In the genomic region with DNA sequence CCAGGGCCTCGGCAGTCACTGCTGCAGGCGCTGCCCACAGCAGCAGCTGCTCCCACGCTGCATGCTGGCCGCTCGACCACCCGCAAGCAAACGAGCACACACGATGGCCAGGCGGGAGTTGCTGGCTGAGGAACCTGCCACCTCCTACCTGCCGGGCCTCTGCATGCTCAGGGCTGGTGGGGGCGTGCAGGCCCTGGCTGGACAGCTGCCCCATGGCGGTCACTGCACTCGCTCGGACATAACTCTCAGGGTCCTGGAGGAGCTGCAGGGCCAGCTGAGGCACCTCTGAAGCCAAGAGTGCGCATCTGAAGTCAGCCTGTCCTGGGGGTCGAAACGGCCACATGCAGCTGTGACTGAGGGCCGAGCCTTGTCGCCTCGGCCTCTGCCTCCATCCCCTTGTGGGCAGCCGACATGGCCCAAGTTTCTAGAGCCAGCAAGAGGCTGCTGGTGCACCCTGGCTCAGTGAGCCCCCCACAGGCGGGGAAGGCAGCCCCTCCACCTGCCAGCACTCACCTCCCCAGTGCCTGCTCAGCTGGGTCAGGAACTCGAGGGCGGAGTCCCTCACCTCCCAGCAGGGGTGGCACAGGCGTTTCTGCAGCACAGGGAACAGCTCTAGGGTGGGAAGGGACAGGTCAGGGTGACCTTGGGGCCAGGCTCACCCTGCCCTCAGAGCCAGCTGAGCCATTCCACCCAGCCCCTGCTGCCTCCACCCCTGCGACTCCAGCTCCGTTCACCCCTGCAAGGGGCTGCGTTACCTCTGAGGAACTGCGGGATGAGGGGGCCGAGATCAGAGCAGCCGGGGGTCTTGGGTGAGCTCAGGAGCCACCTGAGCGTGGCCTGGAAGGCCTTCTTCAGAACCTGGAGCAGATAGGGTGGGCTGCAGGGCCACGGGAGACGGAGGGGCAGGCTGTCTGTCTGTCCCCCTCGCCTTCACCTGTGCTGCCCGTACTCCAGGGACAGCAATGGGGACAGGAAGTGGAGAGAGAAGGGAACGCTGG, we compare ENCODE assay signal across 26 cellular contexts. TPM values are rescaled to one million over a fixed set of nuclear protein-coding genes. Genes with fewer than 3 reads are reported as not detected.
DNase-seq lines count a peak whose midpoint lies in the region; ATAC-seq, FAIRE-seq and TF ChIP-seq lines count a peak whose summit lies in the region.
"Had no signal": no experiment of that assay in that cellular context is flagged by ENCODE, and none has a peak within 500 bp of the region (broad histone marks: within the 10 kb centered on the region; RNA-seq: fewer than 3 reads in every experiment).

No MANE protein-coding gene starts in this region.

- no peak overlapping the region for H3K27ac Mint-ChIP-seq in activated CD4-positive, alpha-beta memory T cell treated with anti-CD3 and anti-CD28 coated beads, Interleukin-2, amount 10 ng/mL, durations not matched to agents 7 days and 5 days
- H3K27ac Mint-ChIP-seq: activated CD4-positive, alpha-beta T cell treated with anti-CD3 and anti-CD28 coated beads, Interleukin-2, amount 10 ng/mL, durations not matched to agents 24 days and 14 days; nephron had no signal

- H3K27ac ChIP-seq in right cardiac atrium (ENCODE audit: low read length), result no peak overlapping the region
- H3K27ac ChIP-seq in sigmoid colon, result no peak overlapping the region
- H3K27ac ChIP-seq in small intestine (ENCODE audit: low read depth in 1 of 2, low read length in 1 of 2), result no peak overlapping the region
- H3K27ac ChIP-seq: 22Rv1, dorsolateral prefrontal cortex, psoas muscle had no signal

- DNase-seq in DMS53 (lab: John Stamatoyannopoulos, UW) (peak; percentile 53), DMS53 treated with DMSO at 0.1 percent for 48 hours (lab: John Stamatoyannopoulos, UW; ENCODE audit: unreplicated experiment) (no peak), NT2/D1 (ENCODE audit: low read depth, low spot score) (no peak), right cardiac atrium (peak in 2 of 3 donors; percentile 48 to 49), sigmoid colon (peak; percentile 55), small intestine (no peak), occipital lobe (lab: John Stamatoyannopoulos, UW) (no peak)
- no peak for DNase-seq in activated CD4-positive, alpha-beta memory T cell treated with anti-CD3 and anti-CD28 coated beads, Interleukin-2, amount 10 ng/mL, durations not matched to agents 7 days and 5 days
- DNase-seq: activated CD4-positive, alpha-beta T cell treated with anti-CD3 and anti-CD28 coated beads, Interleukin-2, amount 10 ng/mL, durations not matched to agents 24 days and 14 days; activated CD8-positive, alpha-beta memory T cell treated with anti-CD3 and anti-CD28 coated beads, Interleukin-2, amount 50 U/mL, for 48 hours; activated gamma-delta T cell; AML-193; amniotic stem cell; central memory CD4-positive, alpha-beta T cell; COR-L47; EL; foreskin melanocyte; NCI-H1436 treated with DMSO at 0.1 percent for 48 hours; NCI-H2171 treated with DMSO at 0.1 percent for 48 hours; NCI-H69; SIG-M5; T-helper 1 cell had no signal

- 90% methylated on average over 37 of the region's 37 CpGs for WGBS in right cardiac atrium
- 92 to 93% methylated on average over 37 of the region's 37 CpGs for WGBS in sigmoid colon, 2 donors
- WGBS in small intestine, 3 donors, result 90 to 96% (median 93%) methylated on average over 36 to 37 of the region's 37 CpGs

- TF ChIP-seq CTCF in sigmoid colon (IDR thresholded peaks at IDR 0.05), result no peak

- POLR2A ChIA-PET in activated CD4-positive, alpha-beta memory T cell treated with anti-CD3 and anti-CD28 coated beads, Interleukin-2, amount 10 ng/mL, durations not matched to agents 7 days and 5 days (lab: Charles Lee), result interaction anchor here (0.6 to 3.0 kb wide), 8 partner anchors 9 to 60 kb away, joined by 3 to 14 read pairs (median 6); no protein-coding TSS in a partner anchor

- H3K36me3 ChIP-seq in NT2/D1 (ENCODE audit: insufficient read depth, insufficient read length, low read length), result peaks cover 64% of the 10 kb centered on the region
- peaks cover 0 to 64% (median 42%) of the 10 kb centered on the region in 4 donors for H3K36me3 ChIP-seq in sigmoid colon
- H3K36me3 ChIP-seq in small intestine (ENCODE audit: control insufficient read depth in 2 of 2, insufficient read depth in 2 of 2, low read length in 2 of 2), result peaks cover 16 to 28% of the 10 kb centered on the region in 2 donors

- no peaks in the 10 kb centered on the region for H3K4me1 Mint-ChIP-seq in activated CD4-positive, alpha-beta memory T cell treated with anti-CD3 and anti-CD28 coated beads, Interleukin-2, amount 10 ng/mL, durations not matched to agents 7 days and 5 days
- H3K4me1 Mint-ChIP-seq: activated CD4-positive, alpha-beta T cell treated with anti-CD3 and anti-CD28 coated beads, Interleukin-2, amount 10 ng/mL, durations not matched to agents 24 days and 14 days; nephron had no signal

- H3K4me3 Mint-ChIP-seq in activated CD4-positive, alpha-beta memory T cell treated with anti-CD3 and anti-CD28 coated beads, Interleukin-2, amount 10 ng/mL, durations not matched to agents 7 days and 5 days, result no peak overlapping the region
- H3K4me3 Mint-ChIP-seq: activated CD4-positive, alpha-beta T cell treated with anti-CD3 and anti-CD28 coated beads, Interleukin-2, amount 10 ng/mL, durations not matched to agents 24 days and 14 days; nephron had no signal

- H3K4me1 ChIP-seq in NT2/D1 (ENCODE audit: insufficient read depth, insufficient read length), result peaks cover 15% of the 10 kb centered on the region
- H3K4me1 ChIP-seq in right cardiac atrium (ENCODE audit: control insufficient read depth, insufficient read depth, low read length), result no peaks in the 10 kb centered on the region
- H3K4me1 ChIP-seq in sigmoid colon, result no peaks in the 10 kb centered on the region
- H3K4me1 ChIP-seq in small intestine (ENCODE audit: control insufficient read depth in 2 of 2, insufficient read depth in 1 of 2, low read depth in 1 of 2, low read length in 1 of 2), result no peaks in the 10 kb centered on the region
- H3K4me1 ChIP-seq: psoas muscle had no signal

- no peak for FAIRE-seq in small intestine (lab: Jason Lieb, UNC)

- no peaks in the 10 kb centered on the region for H3K9me3 Mint-ChIP-seq in activated CD4-positive, alpha-beta memory T cell treated with anti-CD3 and anti-CD28 coated beads, Interleukin-2, amount 10 ng/mL, durations not matched to agents 7 days and 5 days
- H3K9me3 Mint-ChIP-seq: activated CD4-positive, alpha-beta T cell treated with anti-CD3 and anti-CD28 coated beads, Interleukin-2, amount 10 ng/mL, durations not matched to agents 24 days and 14 days; nephron had no signal

- TF ChIP-seq EP300 in sigmoid colon (IDR thresholded peaks at IDR 0.05), result no peak

- H3K9me3 ChIP-seq in NT2/D1 (ENCODE audit: insufficient read depth, low read length) (no peaks in the 10 kb centered on the region), right cardiac atrium (ENCODE audit: control insufficient read depth, low read length) (no peaks in the 10 kb centered on the region), sigmoid colon (no peaks in the 10 kb centered on the region), small intestine (ENCODE audit: control insufficient read depth, low read depth) (no peaks in the 10 kb centered on the region)
- H3K9me3 ChIP-seq: psoas muscle had no signal

- H3K9ac ChIP-seq in NT2/D1 (ENCODE audit: insufficient read length, low read depth), result peak overlapping the region; percentile 18

- TF ChIP-seq POLR2A in sigmoid colon (IDR thresholded peaks at IDR 0.05), result no peak

- ATAC-seq in right cardiac atrium, result no peak

- CTCF ChIA-PET in activated CD4-positive, alpha-beta memory T cell treated with anti-CD3 and anti-CD28 coated beads, Interleukin-2, amount 10 ng/mL, durations not matched to agents 7 days and 5 days (lab: Charles Lee), result no interaction called here

- intact Hi-C loops in right cardiac atrium (cut with DNase I) (no loop called here), sigmoid colon (cut with DNase I) (no loop called here)

- H3K27me3 ChIP-seq in NT2/D1 (ENCODE audit: insufficient read depth, insufficient read length) (no peaks in the 10 kb centered on the region), right cardiac atrium (ENCODE audit: control insufficient read depth, insufficient read depth) (no peaks in the 10 kb centered on the region), sigmoid colon (no peaks in the 10 kb centered on the region), small intestine (ENCODE audit: control insufficient read depth in 2 of 2, insufficient read depth in 2 of 2, low read length in 2 of 2) (no peaks in the 10 kb centered on the region)
- H3K27me3 ChIP-seq: dorsolateral prefrontal cortex had no signal

- no peak overlapping the region for H3K4me3 ChIP-seq in NT2/D1 (ENCODE audit: insufficient read length, low read depth)
- no peak overlapping the region for H3K4me3 ChIP-seq in right cardiac atrium (ENCODE audit: low read length)
- H3K4me3 ChIP-seq in sigmoid colon, result no peak overlapping the region
- H3K4me3 ChIP-seq in small intestine (ENCODE audit: low read depth in 1 of 2, low read length in 2 of 2), result no peak overlapping the region
- H3K4me3 ChIP-seq: dorsolateral prefrontal cortex, psoas muscle had no signal

- peaks cover 7% of the 10 kb centered on the region for H3K36me3 Mint-ChIP-seq in activated CD4-positive, alpha-beta memory T cell treated with anti-CD3 and anti-CD28 coated beads, Interleukin-2, amount 10 ng/mL, durations not matched to agents 7 days and 5 days (ENCODE audit: low read depth)

- no peaks in the 10 kb centered on the region for H3K27me3 Mint-ChIP-seq in activated CD4-positive, alpha-beta memory T cell treated with anti-CD3 and anti-CD28 coated beads, Interleukin-2, amount 10 ng/mL, durations not matched to agents 7 days and 5 days
- H3K27me3 Mint-ChIP-seq: activated CD4-positive, alpha-beta T cell treated with anti-CD3 and anti-CD28 coated beads, Interleukin-2, amount 10 ng/mL, durations not matched to agents 24 days and 14 days had no signal

RNA-seq across cellular contexts. Expression of a gene that starts 16.0 kb away (rescaled TPM):
- total RNA-seq in right cardiac atrium (10 to 100 TPM; 15.4 to 19.0 (median 16.1) TPM), sigmoid colon (10 to 100 TPM; 17.8 to 24.6 (median 22.1) TPM), occipital lobe (15.6 TPM)
- polyA plus RNA-seq in right cardiac atrium (16.9 TPM), sigmoid colon (10 to 100 TPM in 2 of 3 donors, 1 to 10 TPM in 1; 9.6 to 25.9 (median 11.3) TPM), small intestine (10 to 100 TPM; 25.6 to 40.3 (median 30.8) TPM)
- 10 to 100 TPM; 31.1 to 32.9 TPM for total RNA-seq in activated CD4-positive, alpha-beta memory T cell treated with anti-CD3 and anti-CD28 coated beads, Interleukin-2, amount 10 ng/mL, durations not matched to agents 7 days and 5 days

RNA-seq across cellular contexts. Expression of a gene that starts 19.4 kb away (rescaled TPM):
- total RNA-seq in right cardiac atrium (10 to 100 TPM; 10.6 to 16.0 (median 15.2) TPM), sigmoid colon (10 to 100 TPM in 2 of 4 donors, 1 to 10 TPM in 2; 6.4 to 22.4 (median 11.8) TPM), occipital lobe (22.3 TPM)
- polyA plus RNA-seq in right cardiac atrium (7.9 TPM), sigmoid colon (10 to 100 TPM in 1 of 3 donors, 1 to 10 TPM in 2; 8.1 to 19.6 (median 9.6) TPM), small intestine (10 to 100 TPM; 11.1 to 20.8 (median 19.9) TPM)
- total RNA-seq in activated CD4-positive, alpha-beta memory T cell treated with anti-CD3 and anti-CD28 coated beads, Interleukin-2, amount 10 ng/mL, durations not matched to agents 7 days and 5 days, result 10 to 100 TPM; 12.7 to 14.0 TPM

RNA-seq across cellular contexts. Expression of a gene that starts 19.8 kb away (rescaled TPM):
- 1 to 10 TPM; 3.6 to 6.6 (median 4.8) TPM for total RNA-seq in right cardiac atrium
- polyA plus RNA-seq in right cardiac atrium, result 6.0 TPM
- 1 to 10 TPM; 1.8 to 5.8 (median 5.3) TPM for total RNA-seq in sigmoid colon
- polyA plus RNA-seq in sigmoid colon, result 10 to 100 TPM in 2 of 3 donors, 1 to 10 TPM in 1; 9.2 to 34.5 (median 14.4) TPM
- 100 to 1,000 TPM; 105 to 109 TPM for total RNA-seq in activated CD4-positive, alpha-beta memory T cell treated with anti-CD3 and anti-CD28 coated beads, Interleukin-2, amount 10 ng/mL, durations not matched to agents 7 days and 5 days
- 10 to 100 TPM; 10.5 to 39.3 (median 15.4) TPM for polyA plus RNA-seq in small intestine
- total RNA-seq in occipital lobe, result 8.7 TPM

Comparison
In these comparisons a context has a peak if more than half of its experiments do, and no peak if none do; other contexts are left out.
1. DNase-seq: peak in DMS53 (single experiment), right cardiac atrium (2 of 3) and sigmoid colon (single experiment); none in DMS53 treated with DMSO at 0.1 percent for 48 hours (single experiment), NT2/D1 (single experiment), activated CD4-positive, alpha-beta memory T cell treated with anti-CD3 and anti-CD28 coated beads, Interleukin-2, amount 10 ng/mL, durations not matched to agents 7 days and 5 days (single experiment), small intestine (single experiment) and occipital lobe (single experiment).
2. RNA of a gene that starts 19.8 kb away (total RNA-seq): 105 to 109 TPM in activated CD4-positive, alpha-beta memory T cell treated with anti-CD3 and anti-CD28 coated beads, Interleukin-2, amount 10 ng/mL, durations not matched to agents 7 days and 5 days; 8.7 TPM in occipital lobe (single experiment), 1.8 to 5.8 TPM in sigmoid colon and 3.6 to 6.6 TPM in right cardiac atrium; every median in the first group is over 10 times any median in the second.